ENCODE assay signal across 29 cellular contexts in the genomic region with DNA sequence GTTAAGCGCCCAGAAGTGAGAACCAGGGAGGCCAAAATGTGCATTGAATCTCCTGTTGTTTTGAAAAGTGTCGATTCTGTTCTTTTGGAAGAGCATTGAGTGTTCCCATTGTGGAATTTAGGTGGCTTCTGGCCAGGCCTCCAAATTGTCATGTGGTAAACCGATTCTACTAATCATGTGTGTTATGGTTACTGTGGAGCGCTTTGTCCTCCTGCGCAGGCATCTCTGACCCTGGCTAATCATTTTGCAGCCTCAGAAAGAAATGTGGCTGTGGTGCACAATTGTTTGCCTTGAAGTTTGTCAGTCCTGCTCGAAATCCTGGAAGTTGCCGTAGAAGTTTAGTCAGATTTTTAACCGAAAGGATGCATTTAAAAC.
DNase-seq lines count a peak whose midpoint lies in the region; ATAC-seq, FAIRE-seq and TF ChIP-seq lines count a peak whose summit lies in the region.
"Had no signal": no experiment of that assay in that cellular context is flagged by ENCODE, and none has a peak within 500 bp of the region (broad histone marks: within the 10 kb centered on the region; RNA-seq: fewer than 3 reads in every experiment).

No MANE protein-coding gene starts in this region.

- H3K4me3 ChIP-seq in left ventricle myocardium inferior = no peak overlapping the region
- peak overlapping the region; percentile 57 for H3K4me3 ChIP-seq in osteoblast (ENCODE audit: insufficient read depth, low read length)
- no peak overlapping the region for H3K4me3 ChIP-seq in HepG2 (replicated peaks in 1 of 3; ENCODE audit: insufficient read depth in 1 of 3, low read depth in 2 of 3, low read length in 3 of 3)
- H3K4me3 ChIP-seq: breast epithelium, coronary artery, right lobe of liver, SJCRH30, tibial nerve had no signal

- TF ChIP-seq CTCF in left ventricle myocardium inferior (IDR thresholded peaks at IDR 0.05; ENCODE audit: borderline replicate concordance) = no peak
- TF ChIP-seq CTCF in osteoblast (IDR thresholded peaks at IDR 0.05; ENCODE audit: extremely low read depth, low read depth, low read length) = no peak
- no peak for TF ChIP-seq CTCF in natural killer cell (IDR thresholded peaks at IDR 0.05)
- no peak for TF ChIP-seq CTCF in HepG2 (CRISPR knock-in tag; IDR thresholded peaks at IDR 0.05)

- TF ChIP-seq EP300 in HepG2 (IDR thresholded peaks at IDR 0.05; ENCODE audit: low read depth in 2 of 2, low read length in 2 of 2) = no peak
- TF ChIP-seq EP300 in HepG2 (CRISPR knock-in tag; IDR thresholded peaks at IDR 0.05; ENCODE audit: borderline replicate concordance) = no peak

- TF ChIP-seq RAD21 in HepG2 (CRISPR knock-in tag; IDR thresholded peaks at IDR 0.05) = no peak

- peaks cover 16% of the 10 kb centered on the region for H3K9me3 ChIP-seq in left ventricle myocardium inferior (replicated peaks)
- peaks cover 7% of the 10 kb centered on the region for H3K9me3 ChIP-seq in osteoblast (ENCODE audit: low read depth, low read length)
- H3K9me3 ChIP-seq in HepG2 (ENCODE audit: low read length) = peaks cover 4% of the 10 kb centered on the region; the same call in 1 of the 2 replicates
- H3K9me3 ChIP-seq: BE2C, breast epithelium had no signal

- BruUV-seq in HepG2 (replicated peaks; lab: Mats Ljungman, UMichigan) = no TSS peak

- H3K27ac ChIP-seq in left ventricle myocardium inferior (replicated peaks) (peak overlapping the region; percentile 66), osteoblast (ENCODE audit: low read depth, low read length) (no peak overlapping the region), HepG2 (ENCODE audit: extremely low read length, insufficient read depth, low read length) (no peak overlapping the region)
- H3K27ac ChIP-seq: breast epithelium, coronary artery, KMS-11, right lobe of liver, SJCRH30 had no signal

- DNase-seq in left ventricle myocardium inferior (no peak), left ventricle myocardium superior (no peak), frontal cortex (ENCODE audit: low spot score in 2 of 2) (peak in 1 of 2 donors; percentile 31), osteoblast (ENCODE audit: insufficient read length, low spot score, missing footprints) (peak; percentile 78), NOMO-1 treated with DMSO at 0.1 percent for 48 hours (lab: John Stamatoyannopoulos, UW; ENCODE audit: unreplicated experiment) (no peak), amniotic stem cell (lab: John Stamatoyannopoulos, UW) (no peak), natural killer cell (no peak), HepG2 (ENCODE audit: low spot score) (no peak)
- DNase-seq: activated CD4-positive, alpha-beta memory T cell treated with anti-CD3 and anti-CD28 coated beads, Interleukin-2, amount 10 ng/mL, durations not matched to agents 7 days and 5 days; activated effector memory CD4-positive, alpha-beta T cell treated with Interleukin-2 at 50 U/mL for 16 hours; BE2C; COR-L47; DMS79 treated with DMSO at 0.1 percent for 48 hours; naive thymus-derived CD8-positive, alpha-beta T cell; NCI-H146; right lobe of liver; SJCRH30; stimulated activated CD4-positive, alpha-beta T cell treated with anti-CD3 and anti-CD28 coated beads, Interleukin-4, amount 100 ng/mL, for 4 hours; stimulated activated naive CD4-positive, alpha-beta T cell treated with Interleukin-2 at 50 U/mL for 16 hours; T-helper 1 cell had no signal

- WGBS in HepG2 (ENCODE audit: low lambda C conversion rate) = 99% methylated on average over 8 of the region's 8 CpGs

- H4K20me1 ChIP-seq in osteoblast (ENCODE audit: insufficient read depth, low read length) (no peaks in the 10 kb centered on the region), HepG2 (ENCODE audit: insufficient read depth, low read length) (no peaks in the 10 kb centered on the region)

- peak; percentile 28 for FAIRE-seq in frontal cortex (lab: Jason Lieb, UNC)
- FAIRE-seq in HepG2 (lab: Jason Lieb, UNC) = no peak
- FAIRE-seq: H54, TTC549 had no signal

- no peaks in the 10 kb centered on the region for H3K27me3 ChIP-seq in left ventricle myocardium inferior (ENCODE audit: low read depth)
- peaks cover 18% of the 10 kb centered on the region for H3K27me3 ChIP-seq in osteoblast (ENCODE audit: insufficient read depth, low read length)
- H3K27me3 ChIP-seq in HepG2 (ENCODE audit: control insufficient read depth in 1 of 2, insufficient read depth in 2 of 2, low read length in 2 of 2) = no peaks in the 10 kb centered on the region
- H3K27me3 ChIP-seq: breast epithelium, right lobe of liver, SJCRH30, tibial nerve had no signal

- H3K4me3 Mint-ChIP-seq in natural killer cell = no peak overlapping the region
- H3K4me3 Mint-ChIP-seq: activated CD4-positive, alpha-beta memory T cell treated with anti-CD3 and anti-CD28 coated beads, Interleukin-2, amount 10 ng/mL, durations not matched to agents 7 days and 5 days; naive thymus-derived CD8-positive, alpha-beta T cell had no signal

- no peaks in the 10 kb centered on the region for H3K4me1 Mint-ChIP-seq in natural killer cell
- H3K4me1 Mint-ChIP-seq: activated CD4-positive, alpha-beta memory T cell treated with anti-CD3 and anti-CD28 coated beads, Interleukin-2, amount 10 ng/mL, durations not matched to agents 7 days and 5 days had no signal

- no peak overlapping the region for H3K9ac ChIP-seq in HepG2 (ENCODE audit: insufficient read depth, low read depth, low read length)
- H3K9ac ChIP-seq: KMS-11 had no signal

- no peaks in the 10 kb centered on the region for H3K9me3 Mint-ChIP-seq in natural killer cell

- ATAC-seq in left ventricle myocardium superior = no peak
- no peak for ATAC-seq in natural killer cell
- no peak for ATAC-seq in HepG2
- ATAC-seq: activated CD4-positive, CD25-positive, alpha-beta regulatory T cell treated with anti-CD3 and anti-CD28 coated beads, Interleukin-2, amount 50 U/mL, for 24 hours; left lobe of liver; naive thymus-derived CD8-positive, alpha-beta T cell; Panc1; right lobe of liver had no signal

- no peaks in the 10 kb centered on the region for H3K79me2 ChIP-seq in osteoblast (ENCODE audit: insufficient read depth, low read length)
- H3K79me2 ChIP-seq in HepG2 (ENCODE audit: insufficient read depth, low read length) = no peaks in the 10 kb centered on the region

- H3K27ac Mint-ChIP-seq in natural killer cell = no peak overlapping the region
- H3K27ac Mint-ChIP-seq: activated CD4-positive, alpha-beta memory T cell treated with anti-CD3 and anti-CD28 coated beads, Interleukin-2, amount 10 ng/mL, durations not matched to agents 7 days and 5 days had no signal

- intact Hi-C loops in left ventricle myocardium inferior (cut with micrococcal nuclease) = no loop called here
- intact Hi-C loops in left ventricle myocardium superior (cut with micrococcal nuclease) = no loop called here
- intact Hi-C loops in natural killer cell (cut with micrococcal nuclease) = no loop called here
- intact Hi-C loops in HepG2 (cut with micrococcal nuclease; ENCODE audit: unreplicated experiment) = no loop called here

- in situ Hi-C loops in HepG2 (cut with HindIII; ENCODE audit: extremely low pct_ligation_motif_present, low pct_unique_long_range_greater_than_20kb) = no loop called here

- POLR2A ChIA-PET in HepG2 (lab: Yijun Ruan, JAX) = no interaction called here

- H3K36me3 Mint-ChIP-seq in natural killer cell = no peaks in the 10 kb centered on the region

- peaks cover 30% of the 10 kb centered on the region for H3K36me3 ChIP-seq in left ventricle myocardium inferior
- no peaks in the 10 kb centered on the region for H3K36me3 ChIP-seq in osteoblast (ENCODE audit: insufficient read depth, low read length)
- peaks cover 26 to 66% of the 10 kb centered on the region in 2 experiments for H3K36me3 ChIP-seq in HepG2 (replicated peaks in 1 of 2; ENCODE audit: control insufficient read depth in 1 of 2, insufficient read depth in 2 of 2, low read length in 2 of 2)
- H3K36me3 ChIP-seq: BE2C, breast epithelium, right lobe of liver, SJCRH30 had no signal

- TF ChIP-seq POLR2A in HepG2 (IDR thresholded peaks at IDR 0.05; ENCODE audit: insufficient read depth in 1 of 2, low read depth in 2 of 2, low read length in 2 of 2) = no peak

- H3K27me3 Mint-ChIP-seq in natural killer cell (ENCODE audit: low read depth in 2 of 2) = peaks cover 2 to 6% of the 10 kb centered on the region in 2 donors
- H3K27me3 Mint-ChIP-seq: activated CD4-positive, alpha-beta memory T cell treated with anti-CD3 and anti-CD28 coated beads, Interleukin-2, amount 10 ng/mL, durations not matched to agents 7 days and 5 days; naive thymus-derived CD8-positive, alpha-beta T cell had no signal

- peak overlapping the region; percentile 89 for H2AFZ ChIP-seq in osteoblast (ENCODE audit: low read length)
- H2AFZ ChIP-seq in HepG2 (ENCODE audit: low read length) = no peak overlapping the region

- H3K4me1 ChIP-seq in left ventricle myocardium inferior (no peaks in the 10 kb centered on the region), osteoblast (ENCODE audit: insufficient read depth, low read length) (no peaks in the 10 kb centered on the region), HepG2 (ENCODE audit: insufficient read depth, low read length) (peaks cover 11% of the 10 kb centered on the region)
- H3K4me1 ChIP-seq: BE2C, breast epithelium, right lobe of liver, SJCRH30, tibial nerve had no signal

- CTCF ChIA-PET in HepG2 (lab: Yijun Ruan, JAX; ENCODE audit: low intra/inter-chr PET ratio, low total read pairs) = no interaction called here

- H3K4me2 ChIP-seq in osteoblast (ENCODE audit: insufficient read depth, low read length) = peak overlapping the region; percentile 70
- no peak overlapping the region for H3K4me2 ChIP-seq in HepG2 (ENCODE audit: low read depth, low read length)
- H3K4me2 ChIP-seq: KMS-11 had no signal

TF ChIP-seq in HepG2, 621 proteins besides CTCF, POLR2A, EP300 and RAD21 (continues in another document):
- TF ChIP-seq SAFB2 (CRISPR knock-in tag; IDR thresholded peaks at IDR 0.05; ENCODE audit: borderline replicate concordance, low read depth) (no peak), REL (CRISPR knock-in tag; conservative IDR thresholded peaks at IDR 0.05) (no peak), ZNF652 (CRISPR knock-in tag; IDR thresholded peaks at IDR 0.05; ENCODE audit: borderline replicate concordance, low read depth) (no peak), ZFP41 (CRISPR knock-in tag; IDR thresholded peaks at IDR 0.05; ENCODE audit: borderline replicate concordance) (no peak), SOX13 (IDR thresholded peaks at IDR 0.05) (no peak), SOX13 (CRISPR knock-in tag; conservative IDR thresholded peaks at IDR 0.05 in 1 of 2, IDR thresholded peaks at IDR 0.05 in 1 of 2) (no peak), STAT5B (CRISPR knock-in tag; IDR thresholded peaks at IDR 0.05) (no peak)
- TF ChIP-seq, protein P1, sequence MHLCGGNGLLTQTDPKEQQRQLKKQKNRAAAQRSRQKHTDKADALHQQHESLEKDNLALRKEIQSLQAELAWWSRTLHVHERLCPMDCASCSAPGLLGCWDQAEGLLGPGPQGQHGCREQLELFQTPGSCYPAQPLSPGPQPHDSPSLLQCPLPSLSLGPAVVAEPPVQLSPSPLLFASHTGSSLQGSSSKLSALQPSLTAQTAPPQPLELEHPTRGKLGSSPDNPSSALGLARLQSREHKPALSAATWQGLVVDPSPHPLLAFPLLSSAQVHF (CRISPR knock-in tag; IDR thresholded peaks at IDR 0.05) = no peak
